ENCODE assay signal across 18 cellular contexts in the genomic region with DNA sequence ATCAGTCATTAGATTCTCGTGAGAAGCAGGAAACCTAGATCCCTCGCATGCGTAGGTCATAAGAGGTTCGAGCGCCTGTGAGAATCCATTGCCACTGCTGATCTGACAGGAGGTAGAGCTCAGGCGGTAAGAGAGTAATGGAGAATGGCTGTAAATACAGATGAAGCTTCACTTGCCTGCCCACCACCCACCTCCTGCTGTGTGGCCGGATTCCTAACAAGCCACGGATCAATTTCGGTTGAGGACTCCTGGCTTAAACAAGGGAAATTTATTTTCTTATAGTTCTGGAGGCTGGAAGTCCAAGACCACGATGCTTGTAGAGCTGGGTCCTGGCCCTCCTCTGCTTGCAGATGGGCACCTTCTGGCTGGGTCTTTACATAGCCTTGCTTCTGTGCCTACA.
DNase-seq lines count a peak whose midpoint lies in the region; ATAC-seq, FAIRE-seq and TF ChIP-seq lines count a peak whose summit lies in the region.
"Had no signal": no experiment of that assay in that cellular context is flagged by ENCODE, and none has a peak within 500 bp of the region (broad histone marks: within the 10 kb centered on the region; RNA-seq: fewer than 3 reads in every experiment).

No MANE protein-coding gene starts in this region.

- no peaks in the 10 kb centered on the region for H3K36me3 Mint-ChIP-seq in activated T-helper 2 cell treated with anti-CD3 and anti-CD28 coated beads, Interferon-gamma antibody, Interleukin-2, Interleukin-4, amounts not matched to agents 10 μg/mL and 5 μg/mL and 100 μg/mL, durations not matched to agents 14 hours and 24 hours and 36 hours (ENCODE audit: low read depth)
- H3K36me3 Mint-ChIP-seq: IgD-negative memory B cell had no signal

- intact Hi-C loops in left colon (cut with DNase I, micrococcal nuclease) (no loop called here), HepG2 (cut with micrococcal nuclease; ENCODE audit: unreplicated experiment) (no loop called here)
- intact Hi-C loops in activated T-helper 2 cell treated with anti-CD3 and anti-CD28 coated beads, Interferon-gamma antibody, Interleukin-2, Interleukin-4, amounts not matched to agents 10 μg/mL and 5 μg/mL and 100 μg/mL, durations not matched to agents 14 hours and 24 hours and 36 hours (cut with micrococcal nuclease): no loop called here

- H3K9ac ChIP-seq in NT2/D1 (ENCODE audit: insufficient read length, low read depth) (no peak overlapping the region), HepG2 (ENCODE audit: insufficient read depth, low read depth, low read length) (no peak overlapping the region)
- H3K9ac ChIP-seq: BLaER1 treated with 17β-estradiol and CSF1 and Interleukin-3, amounts not matched to agents 10 nM and 100 nM had no signal

- ATAC-seq in left colon (no peak), HepG2 (no peak)
- ATAC-seq: CD8-positive, alpha-beta T cell; GM12878 had no signal

- no peaks in the 10 kb centered on the region for H3K4me1 Mint-ChIP-seq in activated T-helper 2 cell treated with anti-CD3 and anti-CD28 coated beads, Interferon-gamma antibody, Interleukin-2, Interleukin-4, amounts not matched to agents 10 μg/mL and 5 μg/mL and 100 μg/mL, durations not matched to agents 14 hours and 24 hours and 36 hours (ENCODE audit: low read depth)
- H3K4me1 Mint-ChIP-seq: B cell, IgD-negative memory B cell had no signal

- H3K4me3 Mint-ChIP-seq in activated T-helper 2 cell treated with anti-CD3 and anti-CD28 coated beads, Interferon-gamma antibody, Interleukin-2, Interleukin-4, amounts not matched to agents 10 μg/mL and 5 μg/mL and 100 μg/mL, durations not matched to agents 14 hours and 24 hours and 36 hours (ENCODE audit: low read depth): no peak overlapping the region
- H3K4me3 Mint-ChIP-seq: B cell; CD8-positive, alpha-beta T cell; H9; IgD-negative memory B cell had no signal

- DNase-seq in NT2/D1 (ENCODE audit: low read depth, low spot score): peak; percentile 2
- DNase-seq in astrocyte of the hippocampus (ENCODE audit: low read depth, low spot score): peak; percentile 26
- peak; percentile 31 for DNase-seq in iris pigment epithelial cell (ENCODE audit: low read depth)
- no peak for DNase-seq in left colon
- no peak for DNase-seq in cerebellar cortex (ENCODE audit: low spot score)
- no peak for DNase-seq in activated T-helper 2 cell treated with anti-CD3 and anti-CD28 coated beads, Interferon-gamma antibody, Interleukin-2, Interleukin-4, amounts not matched to agents 10 μg/mL and 5 μg/mL and 100 μg/mL, durations not matched to agents 14 hours and 24 hours and 36 hours (ENCODE audit: low spot score)
- DNase-seq in HepG2 (ENCODE audit: low spot score): no peak
- DNase-seq: Calu3; CD8-positive, alpha-beta T cell; DMS79 treated with DMSO at 0.1 percent for 48 hours; H9 had no signal

- CTCF ChIA-PET in HepG2 (lab: Yijun Ruan, JAX; ENCODE audit: low intra/inter-chr PET ratio, low total read pairs): no interaction called here

- H3K4me1 ChIP-seq in NT2/D1 (ENCODE audit: insufficient read depth, insufficient read length) (no peaks in the 10 kb centered on the region), HepG2 (ENCODE audit: insufficient read depth, low read length) (no peaks in the 10 kb centered on the region)
- H3K4me1 ChIP-seq: BLaER1 treated with 17β-estradiol and CSF1 and Interleukin-3, amounts not matched to agents 10 nM and 100 nM had no signal

- no peak for TF ChIP-seq CTCF in HepG2 (CRISPR knock-in tag; IDR thresholded peaks at IDR 0.05)

- no TSS peak for BruUV-seq in HepG2 (replicated peaks; lab: Mats Ljungman, UMichigan)

- H4K20me1 ChIP-seq in HepG2 (ENCODE audit: insufficient read depth, low read length): no peaks in the 10 kb centered on the region
- H4K20me1 ChIP-seq: BLaER1 treated with 17β-estradiol and CSF1 and Interleukin-3, amounts not matched to agents 10 nM and 100 nM had no signal

- H3K36me3 ChIP-seq in NT2/D1 (ENCODE audit: insufficient read depth, insufficient read length, low read length) (no peaks in the 10 kb centered on the region), HepG2 (replicated peaks in 1 of 2; ENCODE audit: control insufficient read depth in 1 of 2, insufficient read depth in 2 of 2, low read length in 2 of 2) (no peaks in the 10 kb centered on the region)
- H3K36me3 ChIP-seq: BLaER1 treated with 17β-estradiol and CSF1 and Interleukin-3, amounts not matched to agents 10 nM and 100 nM had no signal

- no peak overlapping the region for H3K27ac ChIP-seq in HepG2 (ENCODE audit: extremely low read length, insufficient read depth, low read length)
- H3K27ac ChIP-seq: BLaER1 treated with 17β-estradiol and CSF1 and Interleukin-3, amounts not matched to agents 10 nM and 100 nM had no signal

- in situ Hi-C loops in HepG2 (cut with HindIII; ENCODE audit: extremely low pct_ligation_motif_present, low pct_unique_long_range_greater_than_20kb): no loop called here

- no peak overlapping the region for H3K27ac Mint-ChIP-seq in activated T-helper 2 cell treated with anti-CD3 and anti-CD28 coated beads, Interferon-gamma antibody, Interleukin-2, Interleukin-4, amounts not matched to agents 10 μg/mL and 5 μg/mL and 100 μg/mL, durations not matched to agents 14 hours and 24 hours and 36 hours
- H3K27ac Mint-ChIP-seq: B cell; CD8-positive, alpha-beta T cell; IgD-negative memory B cell had no signal

- no peak overlapping the region for H3K4me2 ChIP-seq in HepG2 (ENCODE audit: low read depth, low read length)
- H3K4me2 ChIP-seq: BLaER1 treated with 17β-estradiol and CSF1 and Interleukin-3, amounts not matched to agents 10 nM and 100 nM had no signal

- H3K79me2 ChIP-seq in HepG2 (ENCODE audit: insufficient read depth, low read length): no peaks in the 10 kb centered on the region

- no peaks in the 10 kb centered on the region for H3K9me3 Mint-ChIP-seq in activated T-helper 2 cell treated with anti-CD3 and anti-CD28 coated beads, Interferon-gamma antibody, Interleukin-2, Interleukin-4, amounts not matched to agents 10 μg/mL and 5 μg/mL and 100 μg/mL, durations not matched to agents 14 hours and 24 hours and 36 hours
- H3K9me3 Mint-ChIP-seq: CD8-positive, alpha-beta T cell; IgD-negative memory B cell had no signal

- FAIRE-seq in HepG2 (lab: Jason Lieb, UNC): no peak
- FAIRE-seq: GM12878, GM19239, H1, HTR-8/SVneo had no signal

- POLR2A ChIA-PET in HepG2 (lab: Yijun Ruan, JAX): no interaction called here

- TF ChIP-seq RAD21 in HepG2 (CRISPR knock-in tag; IDR thresholded peaks at IDR 0.05): no peak

- H3K27me3 ChIP-seq in NT2/D1 (ENCODE audit: insufficient read depth, insufficient read length): no peaks in the 10 kb centered on the region
- no peaks in the 10 kb centered on the region for H3K27me3 ChIP-seq in HepG2 (ENCODE audit: control insufficient read depth in 1 of 2, insufficient read depth in 2 of 2, low read length in 2 of 2)
- H3K27me3 ChIP-seq: BLaER1 treated with 17β-estradiol and CSF1 and Interleukin-3, amounts not matched to agents 10 nM and 100 nM had no signal

- TF ChIP-seq POLR2A in HepG2 (IDR thresholded peaks at IDR 0.05; ENCODE audit: insufficient read depth in 1 of 2, low read depth in 2 of 2, low read length in 2 of 2): no peak

- WGBS in HepG2 (ENCODE audit: low lambda C conversion rate): 55% methylated on average over 10 of the region's 10 CpGs

- H3K9me3 ChIP-seq in NT2/D1 (ENCODE audit: insufficient read depth, low read length): no peaks in the 10 kb centered on the region
- H3K9me3 ChIP-seq in HepG2 (ENCODE audit: low read length): no peaks in the 10 kb centered on the region

- H3K4me3 ChIP-seq in NT2/D1 (ENCODE audit: insufficient read length, low read depth) (no peak overlapping the region), HepG2 (replicated peaks in 1 of 3; ENCODE audit: insufficient read depth in 1 of 3, low read depth in 2 of 3, low read length in 3 of 3) (no peak overlapping the region)
- H3K4me3 ChIP-seq: BLaER1 treated with 17β-estradiol and CSF1 and Interleukin-3, amounts not matched to agents 10 nM and 100 nM; GM12878 had no signal

- no peaks in the 10 kb centered on the region for H3K27me3 Mint-ChIP-seq in activated T-helper 2 cell treated with anti-CD3 and anti-CD28 coated beads, Interferon-gamma antibody, Interleukin-2, Interleukin-4, amounts not matched to agents 10 μg/mL and 5 μg/mL and 100 μg/mL, durations not matched to agents 14 hours and 24 hours and 36 hours (ENCODE audit: low read depth)
- H3K27me3 Mint-ChIP-seq: B cell, IgD-negative memory B cell had no signal

- H2AFZ ChIP-seq in HepG2 (ENCODE audit: low read length): no peak overlapping the region

- TF ChIP-seq EP300 in HepG2 (IDR thresholded peaks at IDR 0.05; ENCODE audit: low read depth in 2 of 2, low read length in 2 of 2): no peak
- no peak for TF ChIP-seq EP300 in HepG2 (CRISPR knock-in tag; IDR thresholded peaks at IDR 0.05; ENCODE audit: borderline replicate concordance)

TF ChIP-seq in HepG2, 621 proteins besides CTCF, POLR2A, EP300 and RAD21:
- TF ChIP-seq ARNTL (CRISPR knock-in tag; IDR thresholded peaks at IDR 0.05) (no peak), ZSCAN22 (CRISPR knock-in tag; IDR thresholded peaks at IDR 0.05) (no peak), ZNF136 (CRISPR knock-in tag; IDR thresholded peaks at IDR 0.05; ENCODE audit: low read depth) (no peak), KLF11 (CRISPR knock-in tag; IDR thresholded peaks at IDR 0.05) (no peak), KAT8 (CRISPR knock-in tag; IDR thresholded peaks at IDR 0.05) (no peak), MEIS2 (CRISPR knock-in tag; IDR thresholded peaks at IDR 0.05) (no peak), RBM39 (IDR thresholded peaks at IDR 0.05; ENCODE audit: low read depth, low read length, poor library complexity, severe bottlenecking) (no peak)

Comparison
In these comparisons a context has a peak if more than half of its experiments do, and no peak if none do; other contexts are left out.
1. DNase-seq: peak in NT2/D1 (single experiment), astrocyte of the hippocampus (single experiment) and iris pigment epithelial cell (single experiment); none in left colon (0 of 2), cerebellar cortex (single experiment), activated T-helper 2 cell treated with anti-CD3 and anti-CD28 coated beads, Interferon-gamma antibody, Interleukin-2, Interleukin-4, amounts not matched to agents 10 μg/mL and 5 μg/mL and 100 μg/mL, durations not matched to agents 14 hours and 24 hours and 36 hours (single experiment) and HepG2 (single experiment).